15 cellular contexts compared by ENCODE assay signal in genomic region chr6:36788768-36789167, GRCh38. TPM values are rescaled to one million over a fixed set of nuclear protein-coding genes. Genes with fewer than 3 reads are reported as not detected.
DNase-seq lines count a peak whose midpoint lies in the region; ATAC-seq lines count a peak whose summit lies in the region.
"Had no signal": no experiment of that assay in that cellular context is flagged by ENCODE, and none has a peak within 500 bp of the region (broad histone marks: within the 10 kb centered on the region; RNA-seq: fewer than 3 reads in every experiment).

No MANE protein-coding gene starts in this region.

- in situ Hi-C loops in GM23248 (cut with MboI): no loop called here

- H3K27ac ChIP-seq in GM23248: no peak overlapping the region
- H3K27ac ChIP-seq in angular gyrus (ENCODE audit: low read depth, low read length): peak overlapping the region; percentile 52
- H3K27ac ChIP-seq in Karpas-422 (ENCODE audit: low read length): no peak overlapping the region
- H3K27ac ChIP-seq: breast epithelium, heart right ventricle, right atrium auricular region had no signal

- no peaks in the 10 kb centered on the region; the same call in 1 of the 2 replicates for H3K27me3 ChIP-seq in GM23248 (replicated peaks; ENCODE audit: insufficient read depth)
- H3K27me3 ChIP-seq in Karpas-422 (ENCODE audit: low read length): no peaks in the 10 kb centered on the region
- H3K27me3 ChIP-seq: breast epithelium, right atrium auricular region had no signal

- H3K36me3 ChIP-seq in GM23248 (ENCODE audit: low read depth) (no peaks in the 10 kb centered on the region), Karpas-422 (ENCODE audit: insufficient read depth, low read length) (no peaks in the 10 kb centered on the region)
- H3K36me3 ChIP-seq: breast epithelium, heart right ventricle, right atrium auricular region had no signal

- H3K4me2 ChIP-seq in GM23248 (ENCODE audit: unreplicated experiment): peak overlapping the region; percentile 5
- H3K4me2 ChIP-seq in Karpas-422 (ENCODE audit: low read depth, low read length, poor library complexity, severe bottlenecking): no peak overlapping the region

- WGBS in GM23248 (ENCODE audit: low coverage in 1 of 2, low lambda C conversion rate in 2 of 2, missing lambda C conversion rate in 2 of 2), 2 experiments: 2% methylated on average over 4 of the region's 4 CpGs

- H3K9ac ChIP-seq in GM23248 (no peak overlapping the region), Karpas-422 (ENCODE audit: low read length) (no peak overlapping the region)

- H3K9me3 ChIP-seq in GM23248 (ENCODE audit: low read depth): no peaks in the 10 kb centered on the region
- no peaks in the 10 kb centered on the region for H3K9me3 ChIP-seq in Karpas-422 (ENCODE audit: low read length)
- H3K9me3 ChIP-seq: breast epithelium, heart right ventricle, right atrium auricular region had no signal

- ATAC-seq in HG02623 (IDR thresholded peaks at IDR 0.05; ENCODE audit: unreplicated experiment) (no peak), GM21381 (IDR thresholded peaks at IDR 0.05; ENCODE audit: unreplicated experiment) (no peak)

- H3K4me3 ChIP-seq in GM23248 (no peak overlapping the region), Karpas-422 (ENCODE audit: low read length) (no peak overlapping the region)
- H3K4me3 ChIP-seq: breast epithelium, heart right ventricle, right atrium auricular region had no signal

- H4K20me1 ChIP-seq in GM23248 (ENCODE audit: insufficient read depth): no peaks in the 10 kb centered on the region
- H4K20me1 ChIP-seq in Karpas-422 (ENCODE audit: insufficient read depth, low read depth, low read length): no peaks in the 10 kb centered on the region

- H2AFZ ChIP-seq in GM23248 (peak overlapping the region; percentile 9; the same call in 1 of the 2 replicates), Karpas-422 (ENCODE audit: low read length) (no peak overlapping the region)

- H3K9me2 ChIP-seq in GM23248 (ENCODE audit: insufficient read depth) (no peaks in the 10 kb centered on the region), Karpas-422 (replicated peaks; ENCODE audit: insufficient read depth, low read length) (no peaks in the 10 kb centered on the region)

- peaks cover 9% of the 10 kb centered on the region for H3K4me1 ChIP-seq in GM23248 (ENCODE audit: insufficient read depth)
- peaks cover 3% of the 10 kb centered on the region for H3K4me1 ChIP-seq in Karpas-422 (ENCODE audit: low read length)
- H3K4me1 ChIP-seq: breast epithelium had no signal

- H3K79me2 ChIP-seq in GM23248 (ENCODE audit: insufficient read depth): no peaks in the 10 kb centered on the region
- no peaks in the 10 kb centered on the region for H3K79me2 ChIP-seq in Karpas-422 (ENCODE audit: low read length)

- no peaks in the 10 kb centered on the region for H3F3A ChIP-seq in GM23248 (ENCODE audit: insufficient read depth)

- peak; percentile 33 for DNase-seq in AG20443 (ENCODE audit: low spot score)
- peak; percentile 59 for DNase-seq in GM23248
- DNase-seq in left kidney (ENCODE audit: low read depth, low spot score): peak; percentile 55
- DNase-seq in Karpas-422: no peak
- no peak for DNase-seq in GDM1 (lab: John Stamatoyannopoulos, UW)
- DNase-seq: activated CD4-positive, CD25-positive, alpha-beta regulatory T cell; activated effector memory CD4-positive, alpha-beta T cell treated with Interleukin-2 at 50 U/mL for 16 hours; GOT3; heart right ventricle had no signal

RNA-seq across cellular contexts. Expression of gene CPNE5, which starts 50.5 kb away (rescaled TPM):
- total RNA-seq in GM23248 (2014; rRNA removed; shearing (Covaris generic)): 0.63 TPM in 1 of 2 replicates, not detected in the other
- polyA plus RNA-seq in GM23248 (2016; fragmentation: Nextera tagmentation; extraction: Ambion mirVana): 0.14 and 0.23 TPM in 2 replicates
- 0.63 and 2.4 TPM in 2 replicates for total RNA-seq in Karpas-422 (2014; rRNA removed; shearing (Covaris generic); ENCODE audit: low replicate concordance)
- total RNA-seq: LHCN-M2 had no signal

Comparison
In these comparisons a context has a peak if more than half of its experiments do, and no peak if none do; other contexts are left out.
1. DNase-seq: peak in AG20443 (single experiment), GM23248 (single experiment) and left kidney (single experiment); none in Karpas-422 (single experiment) and GDM1 (single experiment).